ENCODE assay signal across 2 cellular contexts in the genomic region with DNA sequence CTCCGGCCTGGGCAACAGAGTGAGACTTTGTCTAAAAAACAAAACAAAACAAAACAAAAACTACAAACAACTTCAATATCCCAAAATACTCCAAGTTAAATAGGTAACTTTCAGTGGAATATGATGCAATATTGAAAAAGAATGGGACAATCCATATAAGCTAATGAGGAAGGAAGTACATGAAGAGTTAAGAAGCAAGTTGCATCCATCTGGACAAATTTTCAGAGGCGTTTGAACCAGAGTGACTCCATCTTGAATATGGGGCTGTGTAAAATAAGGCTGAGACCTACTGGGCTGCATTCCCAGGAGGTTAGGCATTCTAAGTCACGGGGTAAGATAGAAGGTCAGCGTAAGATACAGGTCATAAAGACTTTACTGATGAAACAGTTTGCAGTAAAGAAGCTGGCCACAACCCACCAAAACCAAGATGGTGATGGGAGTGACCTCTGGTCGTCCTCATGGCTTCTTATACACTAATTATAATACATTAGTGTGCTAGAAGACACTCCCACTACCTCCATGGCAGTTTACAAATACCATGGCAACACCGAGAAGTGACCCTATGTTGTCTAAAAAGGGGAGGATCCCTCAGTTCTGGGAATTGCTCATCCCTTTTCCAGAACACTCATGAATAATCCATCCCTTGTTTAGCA.
A peak's percentile ranks its signal among the peaks of the same experiment; 100 is the strongest.
TF ChIP-seq lines count a peak whose summit lies in the region.

No MANE protein-coding gene starts in this region.

TF ChIP-seq in HepG2, 621 proteins besides CTCF, POLR2A, EP300 and RAD21:
- TF ChIP-seq ZNF180 (CRISPR knock-in tag; IDR thresholded peaks at IDR 0.05; ENCODE audit: borderline replicate concordance, low read depth) (no peak), ZNF777 (CRISPR knock-in tag; IDR thresholded peaks at IDR 0.05) (no peak), CEBPB (IDR thresholded peaks at IDR 0.05; ENCODE audit: borderline replicate concordance, low read depth, low read length) (peak; percentile 49; the same call in 1 of the 2 replicates), ZNF546 (CRISPR knock-in tag; conservative IDR thresholded peaks at IDR 0.05) (no peak), ZNF253 (CRISPR knock-in tag; IDR thresholded peaks at IDR 0.05; ENCODE audit: borderline replicate concordance) (no peak), ATF7 (IDR thresholded peaks at IDR 0.05) (peak; percentile 51), ATF7 (CRISPR knock-in tag; IDR thresholded peaks at IDR 0.05) (no peak)

TF ChIP-seq in WTC11, 78 proteins besides CTCF, POLR2A, EP300 and RAD21:
- TF ChIP-seq CREM (CRISPR knock-in tag; IDR thresholded peaks at IDR 0.05) (no peak), ZNF396 (CRISPR knock-in tag; IDR thresholded peaks at IDR 0.05; ENCODE audit: borderline replicate concordance) (0 out of 2 replicates have a peak, but pooled peaks have one; percentile 35), MXD4 (CRISPR knock-in tag; IDR thresholded peaks at IDR 0.05; ENCODE audit: borderline replicate concordance) (0 out of 2 replicates have a peak, but pooled peaks have one; percentile 9), ZNF423 (CRISPR knock-in tag; IDR thresholded peaks at IDR 0.05) (peak; percentile 35; the same call in 1 of the 2 replicates)
- TF ChIP-seq, protein P1, sequence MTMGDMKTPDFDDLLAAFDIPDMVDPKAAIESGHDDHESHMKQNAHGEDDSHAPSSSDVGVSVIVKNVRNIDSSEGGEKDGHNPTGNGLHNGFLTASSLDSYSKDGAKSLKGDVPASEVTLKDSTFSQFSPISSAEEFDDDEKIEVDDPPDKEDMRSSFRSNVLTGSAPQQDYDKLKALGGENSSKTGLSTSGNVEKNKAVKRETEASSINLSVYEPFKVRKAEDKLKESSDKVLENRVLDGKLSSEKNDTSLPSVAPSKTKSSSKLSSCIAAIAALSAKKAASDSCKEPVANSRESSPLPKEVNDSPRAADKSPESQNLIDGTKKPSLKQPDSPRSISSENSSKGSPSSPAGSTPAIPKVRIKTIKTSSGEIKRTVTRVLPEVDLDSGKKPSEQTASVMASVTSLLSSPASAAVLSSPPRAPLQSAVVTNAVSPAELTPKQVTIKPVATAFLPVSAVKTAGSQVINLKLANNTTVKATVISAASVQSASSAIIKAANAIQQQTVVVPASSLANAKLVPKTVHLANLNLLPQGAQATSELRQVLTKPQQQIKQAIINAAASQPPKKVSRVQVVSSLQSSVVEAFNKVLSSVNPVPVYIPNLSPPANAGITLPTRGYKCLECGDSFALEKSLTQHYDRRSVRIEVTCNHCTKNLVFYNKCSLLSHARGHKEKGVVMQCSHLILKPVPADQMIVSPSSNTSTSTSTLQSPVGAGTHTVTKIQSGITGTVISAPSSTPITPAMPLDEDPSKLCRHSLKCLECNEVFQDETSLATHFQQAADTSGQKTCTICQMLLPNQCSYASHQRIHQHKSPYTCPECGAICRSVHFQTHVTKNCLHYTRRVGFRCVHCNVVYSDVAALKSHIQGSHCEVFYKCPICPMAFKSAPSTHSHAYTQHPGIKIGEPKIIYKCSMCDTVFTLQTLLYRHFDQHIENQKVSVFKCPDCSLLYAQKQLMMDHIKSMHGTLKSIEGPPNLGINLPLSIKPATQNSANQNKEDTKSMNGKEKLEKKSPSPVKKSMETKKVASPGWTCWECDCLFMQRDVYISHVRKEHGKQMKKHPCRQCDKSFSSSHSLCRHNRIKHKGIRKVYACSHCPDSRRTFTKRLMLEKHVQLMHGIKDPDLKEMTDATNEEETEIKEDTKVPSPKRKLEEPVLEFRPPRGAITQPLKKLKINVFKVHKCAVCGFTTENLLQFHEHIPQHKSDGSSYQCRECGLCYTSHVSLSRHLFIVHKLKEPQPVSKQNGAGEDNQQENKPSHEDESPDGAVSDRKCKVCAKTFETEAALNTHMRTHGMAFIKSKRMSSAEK (CRISPR knock-in tag; IDR thresholded peaks at IDR 0.05; ENCODE audit: borderline replicate concordance) = peak; percentile 82; the same call in 1 of the 2 replicates
- TF ChIP-seq, protein P2, sequence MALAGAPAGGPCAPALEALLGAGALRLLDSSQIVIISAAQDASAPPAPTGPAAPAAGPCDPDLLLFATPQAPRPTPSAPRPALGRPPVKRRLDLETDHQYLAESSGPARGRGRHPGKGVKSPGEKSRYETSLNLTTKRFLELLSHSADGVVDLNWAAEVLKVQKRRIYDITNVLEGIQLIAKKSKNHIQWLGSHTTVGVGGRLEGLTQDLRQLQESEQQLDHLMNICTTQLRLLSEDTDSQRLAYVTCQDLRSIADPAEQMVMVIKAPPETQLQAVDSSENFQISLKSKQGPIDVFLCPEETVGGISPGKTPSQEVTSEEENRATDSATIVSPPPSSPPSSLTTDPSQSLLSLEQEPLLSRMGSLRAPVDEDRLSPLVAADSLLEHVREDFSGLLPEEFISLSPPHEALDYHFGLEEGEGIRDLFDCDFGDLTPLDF (CRISPR knock-in tag; IDR thresholded peaks at IDR 0.05) = no peak
- TF ChIP-seq, protein P3, sequence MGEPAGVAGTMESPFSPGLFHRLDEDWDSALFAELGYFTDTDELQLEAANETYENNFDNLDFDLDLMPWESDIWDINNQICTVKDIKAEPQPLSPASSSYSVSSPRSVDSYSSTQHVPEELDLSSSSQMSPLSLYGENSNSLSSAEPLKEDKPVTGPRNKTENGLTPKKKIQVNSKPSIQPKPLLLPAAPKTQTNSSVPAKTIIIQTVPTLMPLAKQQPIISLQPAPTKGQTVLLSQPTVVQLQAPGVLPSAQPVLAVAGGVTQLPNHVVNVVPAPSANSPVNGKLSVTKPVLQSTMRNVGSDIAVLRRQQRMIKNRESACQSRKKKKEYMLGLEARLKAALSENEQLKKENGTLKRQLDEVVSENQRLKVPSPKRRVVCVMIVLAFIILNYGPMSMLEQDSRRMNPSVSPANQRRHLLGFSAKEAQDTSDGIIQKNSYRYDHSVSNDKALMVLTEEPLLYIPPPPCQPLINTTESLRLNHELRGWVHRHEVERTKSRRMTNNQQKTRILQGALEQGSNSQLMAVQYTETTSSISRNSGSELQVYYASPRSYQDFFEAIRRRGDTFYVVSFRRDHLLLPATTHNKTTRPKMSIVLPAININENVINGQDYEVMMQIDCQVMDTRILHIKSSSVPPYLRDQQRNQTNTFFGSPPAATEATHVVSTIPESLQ (CRISPR knock-in tag; IDR thresholded peaks at IDR 0.05) = no peak
- TF ChIP-seq, protein P4, sequence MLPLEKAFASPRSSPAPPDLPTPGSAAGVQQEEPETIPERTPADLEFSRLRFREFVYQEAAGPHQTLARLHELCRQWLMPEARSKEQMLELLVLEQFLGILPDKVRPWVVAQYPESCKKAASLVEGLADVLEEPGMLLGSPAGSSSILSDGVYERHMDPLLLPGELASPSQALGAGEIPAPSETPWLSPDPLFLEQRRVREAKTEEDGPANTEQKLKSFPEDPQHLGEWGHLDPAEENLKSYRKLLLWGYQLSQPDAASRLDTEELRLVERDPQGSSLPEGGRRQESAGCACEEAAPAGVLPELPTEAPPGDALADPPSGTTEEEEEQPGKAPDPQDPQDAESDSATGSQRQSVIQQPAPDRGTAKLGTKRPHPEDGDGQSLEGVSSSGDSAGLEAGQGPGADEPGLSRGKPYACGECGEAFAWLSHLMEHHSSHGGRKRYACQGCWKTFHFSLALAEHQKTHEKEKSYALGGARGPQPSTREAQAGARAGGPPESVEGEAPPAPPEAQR (CRISPR knock-in tag; IDR thresholded peaks at IDR 0.05) = 0 out of 2 replicates have a peak, but pooled peaks have one; percentile 82
